ENCODE assay signal across 8 cellular contexts in genomic region chr16:87492721-87493554, GRCh38. TPM values are rescaled to one million over a fixed set of nuclear protein-coding genes. Genes with fewer than 3 reads are reported as not detected.
DNase-seq lines count a peak whose midpoint lies in the region; ATAC-seq, FAIRE-seq and TF ChIP-seq lines count a peak whose summit lies in the region.

ZCCHC14 (minus strand) TSS chr16:87493024; CDS start chr16:87492238, 786 bp downstream.

- peaks cover 0 to 4% (median 0%) of the 10 kb centered on the region in 5 donors for H3K36me3 Mint-ChIP-seq in naive thymus-derived CD4-positive, alpha-beta T cell
- H3K36me3 Mint-ChIP-seq in stimulated activated effector memory CD8-positive, alpha-beta T cell treated with anti-CD3 and anti-CD28 coated beads, Interleukin-12 subunit alpha, Interleukin-12 subunit beta, amount 100 ng/mL, for 72 hours, result peaks cover 7% of the 10 kb centered on the region

- CTCF ChIA-PET in naive thymus-derived CD4-positive, alpha-beta T cell (lab: Charles Lee), result no interaction called here

- peak; percentile 83 for ATAC-seq in GM21619 (IDR thresholded peaks at IDR 0.05; ENCODE audit: unreplicated experiment)
- ATAC-seq in naive thymus-derived CD4-positive, alpha-beta T cell, result peak; percentile 97
- ATAC-seq in stimulated activated effector memory CD8-positive, alpha-beta T cell treated with anti-CD3 and anti-CD28 coated beads, Interleukin-12 subunit alpha, Interleukin-12 subunit beta, amount 100 ng/mL, for 72 hours, result peak; percentile 95

- POLR2A ChIA-PET in naive thymus-derived CD4-positive, alpha-beta T cell (lab: Charles Lee), result no interaction called here

- H3K4me3 ChIP-seq in Jurkat, Clone E6-1 (ENCODE audit: low read length), result peak within 1 kb of the TSS; percentile 62
- peak within 1 kb of the TSS; percentile 44 to 71 (median 58) for H3K4me3 ChIP-seq in fibroblast of lung (replicated peaks in 1 of 4; ENCODE audit: control extremely low read depth in 1 of 4, insufficient read depth in 1 of 4, low read depth in 3 of 4, low read length in 4 of 4)
- H3K4me3 ChIP-seq in naive thymus-derived CD4-positive, alpha-beta T cell (ENCODE audit: low read length), result peak within 1 kb of the TSS; percentile 75

- peak; percentile 45 for FAIRE-seq in RCC 7860 (lab: Jason Lieb, UNC)

- intact Hi-C loops in naive thymus-derived CD4-positive, alpha-beta T cell (cut with micrococcal nuclease), result loop anchor here (1.0 to 10.0 kb wide), 11 partner anchors 29 to 458 kb away; partner anchors contain the start of genes C16orf95 (in 2 of the 2), MAP1LC3B (in 2 of the 2), BANP (in 1 of the 2) and FBXO31 (in 1 of the 2)

- H4K20me1 ChIP-seq in fibroblast of lung (ENCODE audit: control insufficient read depth, extremely low read depth, insufficient read depth, low read length), result no peaks in the 10 kb centered on the region

- peaks cover 24 to 59% (median 40%) of the 10 kb centered on the region in 7 donors for H3K4me1 Mint-ChIP-seq in naive thymus-derived CD4-positive, alpha-beta T cell
- peaks cover 70% of the 10 kb centered on the region for H3K4me1 Mint-ChIP-seq in stimulated activated effector memory CD8-positive, alpha-beta T cell treated with anti-CD3 and anti-CD28 coated beads, Interleukin-12 subunit alpha, Interleukin-12 subunit beta, amount 100 ng/mL, for 72 hours

- TF ChIP-seq CTCF in fibroblast of lung (conservative IDR thresholded peaks at IDR 0.05 in 1 of 2, IDR thresholded peaks at IDR 0.05 in 1 of 2; ENCODE audit: low read depth in 1 of 2, low read length in 2 of 2), result no peak

- peak within 1 kb of the TSS; percentile 38 for H3K27ac ChIP-seq in fibroblast of lung (ENCODE audit: insufficient read depth, low read length)
- H3K27ac ChIP-seq in naive thymus-derived CD4-positive, alpha-beta T cell (ENCODE audit: low read depth, low read length), result peak within 1 kb of the TSS; percentile 66

- no peaks in the 10 kb centered on the region for H3K9me3 ChIP-seq in fibroblast of lung (ENCODE audit: control insufficient read depth, insufficient read depth, low read depth, low read length)
- no peaks in the 10 kb centered on the region for H3K9me3 ChIP-seq in naive thymus-derived CD4-positive, alpha-beta T cell (ENCODE audit: control insufficient read depth in 2 of 3, low read length in 3 of 3)

- peak within 1 kb of the TSS; percentile 54 for H3K4me2 ChIP-seq in fibroblast of lung (ENCODE audit: extremely low read depth, insufficient read depth, low read length)

- H3K36me3 ChIP-seq in fibroblast of lung (ENCODE audit: control insufficient read depth, insufficient read depth, low read length), result peaks cover 6% of the 10 kb centered on the region
- H3K36me3 ChIP-seq in naive thymus-derived CD4-positive, alpha-beta T cell (ENCODE audit: control insufficient read depth in 2 of 3, insufficient read depth in 3 of 3, low read length in 3 of 3), result no peaks in the 10 kb centered on the region

- H3K79me2 ChIP-seq in fibroblast of lung (ENCODE audit: control insufficient read depth, insufficient read depth, low read length), result peaks cover 39% of the 10 kb centered on the region

- no peaks in the 10 kb centered on the region for H3K27me3 ChIP-seq in fibroblast of lung (ENCODE audit: control insufficient read depth, insufficient read depth, low read length)
- H3K27me3 ChIP-seq in naive thymus-derived CD4-positive, alpha-beta T cell (ENCODE audit: control insufficient read depth in 2 of 2, insufficient read depth in 2 of 2, low read length in 2 of 2), result no peaks in the 10 kb centered on the region

- peaks cover 9% of the 10 kb centered on the region for H3K4me1 ChIP-seq in fibroblast of lung (ENCODE audit: control insufficient read depth, extremely low read depth, insufficient read depth, low read length)
- H3K4me1 ChIP-seq in naive thymus-derived CD4-positive, alpha-beta T cell (ENCODE audit: control insufficient read depth in 2 of 2, insufficient read depth in 2 of 2, low read length in 2 of 2), result peaks cover 21 to 36% of the 10 kb centered on the region in 2 donors

- DNase-seq in DMS53 (lab: John Stamatoyannopoulos, UW) (peak; percentile 98), RCC 7860 (ENCODE audit: low spot score) (peak; percentile 90), fibroblast of lung (ENCODE audit: low read depth in 2 of 2) (peak; percentile 98 to 99)
- peak; percentile 96 for DNase-seq in Jurkat, Clone E6-1 (ENCODE audit: low read depth, low spot score)
- DNase-seq in activated T-helper 1 cell treated with anti-CD3 and anti-CD28 coated beads, Interleukin-2, amount 50 U/mL, for 16 hours (ENCODE audit: low read depth in 1 of 2, low spot score in 1 of 2), result peak; percentile 99
- DNase-seq in naive thymus-derived CD4-positive, alpha-beta T cell, result peak; percentile 95 to 99 (median 98)
- peak; percentile 94 to 99 for DNase-seq in stimulated activated effector memory CD8-positive, alpha-beta T cell treated with anti-CD3 and anti-CD28 coated beads, Interleukin-12 subunit alpha, Interleukin-12 subunit beta, amount 100 ng/mL, for 72 hours (ENCODE audit: low spot score in 2 of 2)

- H2AFZ ChIP-seq in fibroblast of lung (ENCODE audit: low read length), result no peak within 1 kb of the TSS

- H3K9me3 Mint-ChIP-seq in naive thymus-derived CD4-positive, alpha-beta T cell, result no peaks in the 10 kb centered on the region
- H3K9me3 Mint-ChIP-seq in stimulated activated effector memory CD8-positive, alpha-beta T cell treated with anti-CD3 and anti-CD28 coated beads, Interleukin-12 subunit alpha, Interleukin-12 subunit beta, amount 100 ng/mL, for 72 hours, result no peaks in the 10 kb centered on the region

- peak within 1 kb of the TSS; percentile 65 for H3K9ac ChIP-seq in fibroblast of lung (ENCODE audit: insufficient read depth, low read length)

- peaks cover 0 to 53% (median 0%) of the 10 kb centered on the region in 5 donors for H3K27me3 Mint-ChIP-seq in naive thymus-derived CD4-positive, alpha-beta T cell

- peak within 1 kb of the TSS; percentile 81 to 93 (median 85) for H3K27ac Mint-ChIP-seq in naive thymus-derived CD4-positive, alpha-beta T cell
- H3K27ac Mint-ChIP-seq in stimulated activated effector memory CD8-positive, alpha-beta T cell treated with anti-CD3 and anti-CD28 coated beads, Interleukin-12 subunit alpha, Interleukin-12 subunit beta, amount 100 ng/mL, for 72 hours, result peak within 1 kb of the TSS; percentile 14

- H3K4me3 Mint-ChIP-seq in naive thymus-derived CD4-positive, alpha-beta T cell, result peak within 1 kb of the TSS; percentile 85 to 95 (median 90)
- H3K4me3 Mint-ChIP-seq in stimulated activated effector memory CD8-positive, alpha-beta T cell treated with anti-CD3 and anti-CD28 coated beads, Interleukin-12 subunit alpha, Interleukin-12 subunit beta, amount 100 ng/mL, for 72 hours, result peak within 1 kb of the TSS; percentile 81

RNA-seq across cellular contexts. Expression of gene ZCCHC14, which starts in this region (rescaled TPM):
- polyA plus RNA-seq in Jurkat, Clone E6-1 (2012; ENCODE audit: insufficient read depth, insufficient read length), result 3.8 TPM
- 15.4 and 16.3 TPM in 2 replicates for total RNA-seq in fibroblast of lung
- polyA plus RNA-seq in fibroblast of lung, result 6.4 and 8.6 TPM in 2 replicates
- 12.6 and 13.5 TPM in 2 replicates for polyA plus RNA-seq in fibroblast of lung (2012)
- 19.5 and 24.6 TPM in 2 replicates for polyA minus RNA-seq in fibroblast of lung (ENCODE audit: low replicate concordance)
- total RNA-seq in naive thymus-derived CD4-positive, alpha-beta T cell, result 10 to 100 TPM in 4 of 5 experiments, 1 to 10 TPM in 1; 8.3 to 34.2 (median 23.5) TPM
- under 1 TPM; 0.64 to 0.84 TPM for polyA plus RNA-seq in naive thymus-derived CD4-positive, alpha-beta T cell

Comparison
In these comparisons a context has a peak if more than half of its experiments do, and no peak if none do; other contexts are left out.
1. Peak in every context shown above with its lines: DNase-seq, ATAC-seq, H3K4me3 ChIP-seq and H3K27ac ChIP-seq.